In the genomic region with DNA sequence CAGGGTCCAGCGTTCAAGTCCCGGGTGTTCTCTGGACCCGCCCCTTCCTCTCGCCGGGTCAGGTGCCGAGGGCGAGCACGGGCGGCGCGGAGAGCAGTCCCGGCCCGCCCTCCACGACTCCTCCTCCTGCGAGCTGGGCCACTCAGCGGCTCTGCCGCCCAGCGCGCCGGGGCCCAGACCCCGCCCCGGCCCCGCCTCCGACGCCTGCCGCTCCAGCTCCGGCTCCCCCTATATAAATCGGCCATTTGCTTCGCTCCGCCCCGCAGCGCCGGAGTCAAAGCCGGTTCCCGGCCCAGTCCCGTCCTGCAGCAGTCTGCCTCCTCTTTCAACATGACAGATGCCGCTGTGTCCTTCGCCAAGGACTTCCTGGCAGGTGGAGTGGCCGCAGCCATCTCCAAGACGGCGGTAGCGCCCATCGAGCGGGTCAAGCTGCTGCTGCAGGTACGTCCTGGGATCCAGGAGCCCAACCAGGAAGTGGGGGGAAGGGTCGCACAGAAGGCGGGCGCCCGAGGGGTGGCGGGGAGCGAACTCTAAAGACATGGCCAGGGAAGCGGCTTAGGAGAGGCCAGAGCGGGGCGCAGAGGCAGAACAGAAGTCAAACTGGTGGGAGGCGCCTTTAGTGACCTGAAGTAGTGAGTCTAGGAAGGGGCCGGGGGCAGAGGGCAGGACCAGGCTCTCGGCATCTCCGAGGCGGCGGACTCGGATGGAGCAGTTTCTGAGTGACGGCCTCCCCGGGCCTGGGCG, we compare ENCODE assay signal across 8 cellular contexts. TPM values are rescaled to one million over a fixed set of nuclear protein-coding genes. Genes with fewer than 3 reads are reported as not detected.
DNase-seq lines count a peak whose midpoint lies in the region; ATAC-seq, FAIRE-seq and TF ChIP-seq lines count a peak whose summit lies in the region.

SLC25A5 (plus strand) TSS at position 259 of the 744 bp plus-strand sequence; CDS start at position 331, 72 bp downstream.

- peak within 1 kb of the TSS; percentile 85 to 97 (median 94) for H3K27ac Mint-ChIP-seq in CD8-positive, alpha-beta memory T cell
- peak within 1 kb of the TSS; percentile 93 for H3K27ac Mint-ChIP-seq in activated CD8-positive, alpha-beta memory T cell treated with anti-CD3 and anti-CD28 coated beads, Interleukin-2, amount 10 ng/mL, durations not matched to agents 7 days and 5 days

- H3K23me2 ChIP-seq in H1 (ENCODE audit: low read depth, low read length), result no peaks in the 10 kb centered on the region; the same call in 1 of the 2 replicates

- peak within 1 kb of the TSS; percentile 38 for H3K4ac ChIP-seq in H1 (replicated peaks; ENCODE audit: insufficient read length, low read depth, low read length)

- no peak within 1 kb of the TSS for H2BK15ac ChIP-seq in H1 (ENCODE audit: low read length)

- peaks cover 11% of the 10 kb centered on the region for H3K36me3 ChIP-seq in CD8-positive, alpha-beta memory T cell (ENCODE audit: insufficient read depth, low read length)
- H3K36me3 ChIP-seq in H1 (ENCODE audit: control insufficient read depth in 2 of 4, insufficient read depth in 4 of 4, low read length in 3 of 4), result peaks cover 0 to 19% (median 12%) of the 10 kb centered on the region in 4 experiments; a peak in 6 of 8 replicates
- H3K36me3 ChIP-seq in mesodermal cell (ENCODE audit: control insufficient read depth, insufficient read depth, low read length), result peaks cover 22% of the 10 kb centered on the region

- no peak within 1 kb of the TSS for H2AFZ ChIP-seq in H1 (ENCODE audit: low read length)

- H3K27me3 ChIP-seq in CD8-positive, alpha-beta memory T cell (ENCODE audit: insufficient read depth, low read length, poor library complexity, severe bottlenecking), result no peaks in the 10 kb centered on the region
- H3K27me3 ChIP-seq in HL-60 (ENCODE audit: insufficient read depth, poor library complexity, severe bottlenecking), result no peaks in the 10 kb centered on the region
- no peaks in the 10 kb centered on the region for H3K27me3 ChIP-seq in H1 (replicated peaks in 1 of 4; ENCODE audit: control insufficient read depth in 3 of 4, extremely low read depth in 1 of 4, insufficient read depth in 3 of 4, low read length in 3 of 4)

- 0% methylated on average over 1 of the region's 64 CpGs; no CpG with 5 or more reads in 1 of the 2 experiments for WGBS in H1 (ENCODE audit: extremely low coverage in 1 of 2, insufficient coverage in 1 of 2, insufficient read length in 1 of 2, insufficient replicate concordance in 2 of 2, low coverage in 1 of 2, low lambda C conversion rate in 2 of 2, missing lambda C conversion rate in 1 of 2), 2 experiments
- 0 to 1% methylated on average over 24 to 35 of the region's 64 CpGs for WGBS in mesodermal cell (ENCODE audit: insufficient coverage in 2 of 2), 2 experiments

- peak within 1 kb of the TSS; percentile 68; the same call in 1 of the 2 replicates for H4K8ac ChIP-seq in H1 (ENCODE audit: extremely low read depth, insufficient read depth, low read length)

- H3K56ac ChIP-seq in H1 (replicated peaks; ENCODE audit: insufficient read length, low read depth, low read length), result peak within 1 kb of the TSS; percentile 1

- H3K79me1 ChIP-seq in H1 (ENCODE audit: low read depth, low read length), result no peaks in the 10 kb centered on the region

- FAIRE-seq in H1 (lab: Jason Lieb, UNC), result no peak

- H2BK120ac ChIP-seq in H1 (replicated peaks; ENCODE audit: low read depth, low read length), result no peak within 1 kb of the TSS

- peak in 1 of 2 experiments; percentile 77; a peak in 2 of 3 replicates for TF ChIP-seq POLR2A in H1 (IDR thresholded peaks at IDR 0.05; ENCODE audit: control extremely low read depth in 1 of 2, low read depth in 2 of 2, low read length in 2 of 2)

- peak within 1 kb of the TSS; percentile 76 for H3K4me3 ChIP-seq in CD8-positive, alpha-beta memory T cell (ENCODE audit: low read length)
- peak within 1 kb of the TSS; percentile 62 for H3K4me3 ChIP-seq in HL-60 (replicated peaks; ENCODE audit: insufficient read depth, low read length)
- H3K4me3 ChIP-seq in H1 (ENCODE audit: extremely low read depth in 1 of 4, insufficient read depth in 2 of 4, low read depth in 3 of 4, low read length in 4 of 4), result peak within 1 kb of the TSS; percentile 79 to 99 (median 90)
- peak within 1 kb of the TSS; percentile 69 for H3K4me3 ChIP-seq in mesodermal cell (ENCODE audit: extremely low read depth, insufficient read depth, low read length, poor library complexity, severe bottlenecking)

- H3K4me1 ChIP-seq in CD8-positive, alpha-beta memory T cell (ENCODE audit: insufficient read depth, low read length), result peaks cover 10% of the 10 kb centered on the region
- peaks cover 0 to 12% (median 0%) of the 10 kb centered on the region in 4 experiments; a peak in 2 of 7 replicates for H3K4me1 ChIP-seq in H1 (replicated peaks in 1 of 4; ENCODE audit: control insufficient read depth in 3 of 4, insufficient read depth in 4 of 4, low read length in 3 of 4)
- no peaks in the 10 kb centered on the region for H3K4me1 ChIP-seq in mesodermal cell (ENCODE audit: control insufficient read depth, insufficient read depth, low read length, poor library complexity, severe bottlenecking)

- H3K79me2 ChIP-seq in H1 (ENCODE audit: control insufficient read depth in 1 of 2, insufficient read depth in 2 of 2, low read length in 2 of 2), result peaks cover 0 to 6% of the 10 kb centered on the region in 2 experiments; a peak in 2 of 4 replicates

- no peak within 1 kb of the TSS for H2BK20ac ChIP-seq in H1 (ENCODE audit: low read length)

- H2BK5ac ChIP-seq in H1 (ENCODE audit: low read depth, low read length), result peak within 1 kb of the TSS; percentile 87; the same call in 1 of the 2 replicates

- no peak within 1 kb of the TSS for H4K91ac ChIP-seq in H1 (replicated peaks; ENCODE audit: insufficient read length, low read length)

- no peak for TF ChIP-seq EP300 in H1 (IDR thresholded peaks at IDR 0.05; ENCODE audit: borderline replicate concordance in 1 of 2, low read depth in 2 of 2, low read length in 2 of 2)

- H2BK12ac ChIP-seq in H1 (ENCODE audit: low read depth, low read length), result no peak within 1 kb of the TSS

- H3K14ac ChIP-seq in H1 (ENCODE audit: insufficient read length), result no peak within 1 kb of the TSS

- peak within 1 kb of the TSS; percentile 90 for H3K27ac ChIP-seq in CD8-positive, alpha-beta memory T cell (ENCODE audit: low read depth, low read length)
- H3K27ac ChIP-seq in HL-60 (replicated peaks), result peak within 1 kb of the TSS; percentile 90
- peak within 1 kb of the TSS; percentile 70 for H3K27ac ChIP-seq in H1 (ENCODE audit: low read depth, low read length)
- H3K27ac ChIP-seq in mesodermal cell (ENCODE audit: low read depth, low read length, severe bottlenecking), result peak within 1 kb of the TSS; percentile 69

- peak within 1 kb of the TSS; percentile 71 to 88 for H3K4me2 ChIP-seq in H1 (ENCODE audit: insufficient read depth in 1 of 2, low read depth in 2 of 2, low read length in 2 of 2)

- POLR2A ChIA-PET in CD8-positive, alpha-beta memory T cell (lab: Charles Lee), result interaction anchor here (0.6 to 1.6 kb wide), 5 partner anchors 48 to 403 kb away, joined by 3 to 5 read pairs (median 3); partner anchors contain the start of genes NKRF and UPF3B
- POLR2A ChIA-PET in H1 (lab: Charles Lee; ENCODE audit: partially characterized antibody), result interaction anchor here (0.7 to 1.5 kb wide), 8 partner anchors 10 to 290 kb away, joined by 3 to 7 read pairs (median 5); partner anchors contain the start of genes PGRMC1 and SOWAHD

- H3K36me3 Mint-ChIP-seq in CD8-positive, alpha-beta memory T cell, result peaks cover 0 to 26% (median 2%) of the 10 kb centered on the region in 3 donors
- H3K36me3 Mint-ChIP-seq in activated CD8-positive, alpha-beta memory T cell treated with anti-CD3 and anti-CD28 coated beads, Interleukin-2, amount 10 ng/mL, durations not matched to agents 7 days and 5 days, result peaks cover 23% of the 10 kb centered on the region

- TF ChIP-seq RAD21 in H1 (IDR thresholded peaks at IDR 0.05 in 1 of 2, conservative IDR thresholded peaks at IDR 0.05 in 1 of 2; ENCODE audit: low read depth in 2 of 2, low read length in 2 of 2), result no peak

- H3K9me3 ChIP-seq in CD8-positive, alpha-beta memory T cell (ENCODE audit: low read length), result no peaks in the 10 kb centered on the region
- H3K9me3 ChIP-seq in H1 (ENCODE audit: insufficient read depth in 2 of 2, low read depth in 1 of 2, low read length in 1 of 2) (no peaks in the 10 kb centered on the region), mesodermal cell (ENCODE audit: control insufficient read depth, low read length) (no peaks in the 10 kb centered on the region)

- TF ChIP-seq CTCF in HL-60 (IDR thresholded peaks at IDR 0.05; ENCODE audit: insufficient read depth, low read length), result no peak
- no peak for TF ChIP-seq CTCF in H1 (IDR thresholded peaks at IDR 0.05; ENCODE audit: control extremely low read depth in 1 of 3, insufficient read depth in 1 of 3, low read depth in 1 of 3, low read length in 3 of 3)

- H3K23ac ChIP-seq in H1 (ENCODE audit: insufficient read length), result no peak within 1 kb of the TSS

- peaks cover 5 to 22% (median 13%) of the 10 kb centered on the region in 3 donors for H3K4me1 Mint-ChIP-seq in CD8-positive, alpha-beta memory T cell
- peaks cover 25% of the 10 kb centered on the region for H3K4me1 Mint-ChIP-seq in activated CD8-positive, alpha-beta memory T cell treated with anti-CD3 and anti-CD28 coated beads, Interleukin-2, amount 10 ng/mL, durations not matched to agents 7 days and 5 days

- peak; percentile 76 to 87 (median 79) for DNase-seq in CD8-positive, alpha-beta memory T cell
- DNase-seq in HL-60 (ENCODE audit: low read depth in 1 of 2, low spot score in 1 of 2), result peak; percentile 57 to 82
- peak; percentile 53 to 87 for DNase-seq in NOMO-1 (lab: John Stamatoyannopoulos, UW; ENCODE audit: unreplicated experiment in 2 of 2)
- peak; percentile 89 for DNase-seq in activated CD8-positive, alpha-beta memory T cell treated with anti-CD3 and anti-CD28 coated beads, Interleukin-2, amount 10 ng/mL, durations not matched to agents 7 days and 5 days
- DNase-seq in H1 (ENCODE audit: low read depth in 1 of 2, low spot score in 2 of 2), result peak; percentile 58 to 82
- peak; percentile 60 to 64 for DNase-seq in stimulated activated CD8-positive, alpha-beta memory T cell treated with anti-CD3 and anti-CD28 coated beads, Interleukin-15, amount 100 ng/mL, for 4 hours (ENCODE audit: low read depth in 2 of 2)

- H4K20me1 ChIP-seq in H1 (replicated peaks in 1 of 2; ENCODE audit: control insufficient read depth in 1 of 2, insufficient read depth in 2 of 2, low read length in 2 of 2), result peaks cover 2 to 7% of the 10 kb centered on the region in 2 experiments

- H2AK5ac ChIP-seq in H1 (ENCODE audit: low read depth, low read length), result no peak within 1 kb of the TSS

- ATAC-seq in GM19463 (IDR thresholded peaks at IDR 0.05; ENCODE audit: unreplicated experiment), result peak; percentile 83
- ATAC-seq in activated CD8-positive, alpha-beta memory T cell treated with anti-CD3 and anti-CD28 coated beads, Interleukin-2, amount 10 ng/mL, durations not matched to agents 7 days and 5 days, result peak; percentile 91

- H3K9me3 Mint-ChIP-seq in CD8-positive, alpha-beta memory T cell, result no peaks in the 10 kb centered on the region
- no peaks in the 10 kb centered on the region for H3K9me3 Mint-ChIP-seq in activated CD8-positive, alpha-beta memory T cell treated with anti-CD3 and anti-CD28 coated beads, Interleukin-2, amount 10 ng/mL, durations not matched to agents 7 days and 5 days (ENCODE audit: low read depth)

- H3K4me3 Mint-ChIP-seq in CD8-positive, alpha-beta memory T cell, result peak within 1 kb of the TSS; percentile 85 to 97 (median 88)
- H3K4me3 Mint-ChIP-seq in activated CD8-positive, alpha-beta memory T cell treated with anti-CD3 and anti-CD28 coated beads, Interleukin-2, amount 10 ng/mL, durations not matched to agents 7 days and 5 days, result peak within 1 kb of the TSS; percentile 87

- peaks cover 0 to 4% of the 10 kb centered on the region in 2 donors for H3K27me3 Mint-ChIP-seq in CD8-positive, alpha-beta memory T cell
- no peaks in the 10 kb centered on the region for H3K27me3 Mint-ChIP-seq in activated CD8-positive, alpha-beta memory T cell treated with anti-CD3 and anti-CD28 coated beads, Interleukin-2, amount 10 ng/mL, durations not matched to agents 7 days and 5 days

- H4K5ac ChIP-seq in H1 (ENCODE audit: insufficient read length, low read depth, low read length), result peak within 1 kb of the TSS; percentile 86

- H3K9ac ChIP-seq in H1 (replicated peaks in 1 of 4; ENCODE audit: extremely low read depth in 1 of 4, low read depth in 3 of 4, low read length in 3 of 4), result peak within 1 kb of the TSS; percentile 72 to 87 (median 82)

- peak within 1 kb of the TSS; percentile 87 for H3K18ac ChIP-seq in H1 (ENCODE audit: extremely low read depth, low read length)

- CTCF ChIA-PET in CD8-positive, alpha-beta memory T cell (lab: Charles Lee), result interaction anchor here (0.6 to 4.3 kb wide), 2 partner anchors 14 to 141 kb away, joined by 5 to 32 read pairs; no protein-coding TSS in a partner anchor
- CTCF ChIA-PET in activated CD8-positive, alpha-beta memory T cell treated with anti-CD3 and anti-CD28 coated beads, Interleukin-2, amount 10 ng/mL, durations not matched to agents 7 days and 5 days (lab: Charles Lee), result interaction anchor here (0.5 to 2.2 kb wide), 8 partner anchors 12 to 237 kb away, joined by 3 to 10 read pairs (median 4); no protein-coding TSS in a partner anchor
- CTCF ChIA-PET in H1 (lab: Charles Lee; ENCODE audit: partially characterized antibody), result interaction anchor here (1.0 to 4.4 kb wide), 5 partner anchors 10 to 78 kb away, joined by 3 to 28 read pairs (median 5); no protein-coding TSS in a partner anchor

RNA-seq across cellular contexts. Expression of gene SLC25A5, which starts in this region (rescaled TPM):
- total RNA-seq in CD8-positive, alpha-beta memory T cell, result 100 to 1,000 TPM; 644 to 674 TPM
- polyA plus RNA-seq in CD8-positive, alpha-beta memory T cell, result 221 TPM
- 100 to 1,000 TPM; 434 to 517 TPM for total RNA-seq in activated CD8-positive, alpha-beta memory T cell treated with anti-CD3 and anti-CD28 coated beads, Interleukin-2, amount 10 ng/mL, durations not matched to agents 7 days and 5 days
- total RNA-seq in H1 (2021; fragmentation: NEBNext Ultra II Directional; extraction: Animal tissue kit (Norgen Biotek cat#: 25700)), result 512 and 520 TPM in 2 replicates
- polyA plus RNA-seq in H1 (2011; rRNA removed), result 727 and 851 TPM in 2 replicates
- 793 TPM for polyA plus RNA-seq in H1 (2011; cell fraction: cytosol; rRNA removed)
- 452 TPM for polyA plus RNA-seq in H1 (2011; cell fraction: nucleus; rRNA removed)
- 569 to 644 TPM (median 621 TPM) in 4 replicates for polyA plus RNA-seq in H1 (2012, experiment 1 of 2)
- 389 TPM for polyA plus RNA-seq in H1 (2012, experiment 2 of 2)
- 413 TPM for polyA plus RNA-seq in H1 (2013, experiment 1 of 2)
- polyA plus RNA-seq in H1 (2013, experiment 2 of 2), result 398 TPM
- 456 and 489 TPM in 2 replicates for polyA minus RNA-seq in H1 (2011; rRNA and poly(A)+ RNA removed)
- 258 TPM for polyA minus RNA-seq in H1 (2011; cell fraction: cytosol; rRNA and poly(A)+ RNA removed)
- 152 TPM for polyA minus RNA-seq in H1 (2011; cell fraction: nucleus; rRNA and poly(A)+ RNA removed)
- polyA plus RNA-seq in mesodermal cell (2013, experiment 1 of 2), result 372 TPM
- polyA plus RNA-seq in mesodermal cell (2013, experiment 2 of 2), result 359 TPM

Comparison
In these comparisons a context has a peak if more than half of its experiments do, and no peak if none do; other contexts are left out.
1. Peak in every context shown above with its lines: DNase-seq, ATAC-seq, H3K4me3 ChIP-seq and H3K27ac ChIP-seq.